Comparison of ENCODE assay signal across 1 cellular context in genomic region chr1:11099310-11100148, GRCh38.
TF ChIP-seq lines count a peak whose summit lies in the region.

Gene EXOSC10, minus strand, starts transcription at chr1:11099869. Its CDS starts 38 bp downstream, at chr1:11099831.

TF ChIP-seq in HepG2, 621 proteins besides CTCF, POLR2A, EP300 and RAD21 (continued from another document and continues in another):
- no peak for TF ChIP-seq GABPA (IDR thresholded peaks at IDR 0.05; ENCODE audit: low read depth, low read length)
- TF ChIP-seq GABPA (CRISPR knock-in tag; IDR thresholded peaks at IDR 0.05; ENCODE audit: low read depth): no peak
- 0 out of 2 replicates have a peak, but pooled peaks have one; percentile 71 for TF ChIP-seq ZNF761 (CRISPR knock-in tag; conservative IDR thresholded peaks at IDR 0.05)
- TF ChIP-seq PBX2 (CRISPR knock-in tag; IDR thresholded peaks at IDR 0.05): no peak
- no peak for TF ChIP-seq ZNF512 (CRISPR knock-in tag; IDR thresholded peaks at IDR 0.05)
- TF ChIP-seq ZSCAN5A (CRISPR knock-in tag; IDR thresholded peaks at IDR 0.05; ENCODE audit: borderline replicate concordance): no peak
- no peak; the same call in 1 of the 2 replicates for TF ChIP-seq ZKSCAN8 (CRISPR knock-in tag; IDR thresholded peaks at IDR 0.05; ENCODE audit: borderline replicate concordance)
- peak; percentile 79; the same call in 1 of the 2 replicates for TF ChIP-seq ZNF264 (CRISPR knock-in tag; IDR thresholded peaks at IDR 0.05)
- TF ChIP-seq GATA4 (IDR thresholded peaks at IDR 0.05; ENCODE audit: borderline replicate concordance, low read depth): no peak
- TF ChIP-seq PHB2 (IDR thresholded peaks at IDR 0.05; ENCODE audit: partially characterized antibody): no peak
- no peak for TF ChIP-seq GMEB2 (CRISPR knock-in tag; IDR thresholded peaks at IDR 0.05; ENCODE audit: low read depth)
- TF ChIP-seq XRCC5 (optimal IDR thresholded peaks at IDR 0.05; ENCODE audit: low read length): no peak
- TF ChIP-seq SRSF4 (IDR thresholded peaks at IDR 0.05; ENCODE audit: low read depth, low read length, poor library complexity, severe bottlenecking): no peak
- TF ChIP-seq ZNF251 (CRISPR knock-in tag; IDR thresholded peaks at IDR 0.05): no peak
- TF ChIP-seq, protein P1, sequence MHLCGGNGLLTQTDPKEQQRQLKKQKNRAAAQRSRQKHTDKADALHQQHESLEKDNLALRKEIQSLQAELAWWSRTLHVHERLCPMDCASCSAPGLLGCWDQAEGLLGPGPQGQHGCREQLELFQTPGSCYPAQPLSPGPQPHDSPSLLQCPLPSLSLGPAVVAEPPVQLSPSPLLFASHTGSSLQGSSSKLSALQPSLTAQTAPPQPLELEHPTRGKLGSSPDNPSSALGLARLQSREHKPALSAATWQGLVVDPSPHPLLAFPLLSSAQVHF (CRISPR knock-in tag; IDR thresholded peaks at IDR 0.05): no peak
- TF ChIP-seq GPN1 (CRISPR knock-in tag; IDR thresholded peaks at IDR 0.05; ENCODE audit: borderline replicate concordance): no peak
- peak; percentile 68; the same call in 1 of the 2 replicates for TF ChIP-seq ZNF678 (CRISPR knock-in tag; IDR thresholded peaks at IDR 0.05)
- no peak for TF ChIP-seq THYN1 (CRISPR knock-in tag; IDR thresholded peaks at IDR 0.05; ENCODE audit: borderline replicate concordance, low read depth)
- TF ChIP-seq, protein P2, sequence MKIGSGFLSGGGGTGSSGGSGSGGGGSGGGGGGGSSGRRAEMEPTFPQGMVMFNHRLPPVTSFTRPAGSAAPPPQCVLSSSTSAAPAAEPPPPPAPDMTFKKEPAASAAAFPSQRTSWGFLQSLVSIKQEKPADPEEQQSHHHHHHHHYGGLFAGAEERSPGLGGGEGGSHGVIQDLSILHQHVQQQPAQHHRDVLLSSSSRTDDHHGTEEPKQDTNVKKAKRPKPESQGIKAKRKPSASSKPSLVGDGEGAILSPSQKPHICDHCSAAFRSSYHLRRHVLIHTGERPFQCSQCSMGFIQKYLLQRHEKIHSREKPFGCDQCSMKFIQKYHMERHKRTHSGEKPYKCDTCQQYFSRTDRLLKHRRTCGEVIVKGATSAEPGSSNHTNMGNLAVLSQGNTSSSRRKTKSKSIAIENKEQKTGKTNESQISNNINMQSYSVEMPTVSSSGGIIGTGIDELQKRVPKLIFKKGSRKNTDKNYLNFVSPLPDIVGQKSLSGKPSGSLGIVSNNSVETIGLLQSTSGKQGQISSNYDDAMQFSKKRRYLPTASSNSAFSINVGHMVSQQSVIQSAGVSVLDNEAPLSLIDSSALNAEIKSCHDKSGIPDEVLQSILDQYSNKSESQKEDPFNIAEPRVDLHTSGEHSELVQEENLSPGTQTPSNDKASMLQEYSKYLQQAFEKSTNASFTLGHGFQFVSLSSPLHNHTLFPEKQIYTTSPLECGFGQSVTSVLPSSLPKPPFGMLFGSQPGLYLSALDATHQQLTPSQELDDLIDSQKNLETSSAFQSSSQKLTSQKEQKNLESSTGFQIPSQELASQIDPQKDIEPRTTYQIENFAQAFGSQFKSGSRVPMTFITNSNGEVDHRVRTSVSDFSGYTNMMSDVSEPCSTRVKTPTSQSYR (CRISPR knock-in tag; IDR thresholded peaks at IDR 0.05; ENCODE audit: borderline replicate concordance): no peak
- no peak for TF ChIP-seq ZFP37 (CRISPR knock-in tag; IDR thresholded peaks at IDR 0.05; ENCODE audit: borderline replicate concordance)
- no peak for TF ChIP-seq ZFP36L2 (CRISPR knock-in tag; IDR thresholded peaks at IDR 0.05)
- no peak for TF ChIP-seq STAG1 (CRISPR knock-in tag; IDR thresholded peaks at IDR 0.05)
- peak; percentile 90 for TF ChIP-seq ZFX (CRISPR knock-in tag; IDR thresholded peaks at IDR 0.05; ENCODE audit: low read depth)
- TF ChIP-seq ZFP1 (CRISPR knock-in tag; IDR thresholded peaks at IDR 0.05): no peak
- no peak for TF ChIP-seq ZNF674 (CRISPR knock-in tag; IDR thresholded peaks at IDR 0.05; ENCODE audit: low read depth)
- no peak for TF ChIP-seq ZBTB44 (CRISPR knock-in tag; IDR thresholded peaks at IDR 0.05)
- TF ChIP-seq RFX1 (IDR thresholded peaks at IDR 0.05): no peak
- no peak for TF ChIP-seq NFATC3 (CRISPR knock-in tag; IDR thresholded peaks at IDR 0.05)
- TF ChIP-seq ZNF446 (CRISPR knock-in tag; IDR thresholded peaks at IDR 0.05): no peak
- TF ChIP-seq DR1 (CRISPR knock-in tag; IDR thresholded peaks at IDR 0.05): peak; percentile 75; the same call in 1 of the 2 replicates
- TF ChIP-seq ZNF703 (CRISPR knock-in tag; IDR thresholded peaks at IDR 0.05; ENCODE audit: borderline replicate concordance): no peak
- no peak; the same call in 1 of the 2 replicates for TF ChIP-seq TFAP4 (IDR thresholded peaks at IDR 0.05; ENCODE audit: borderline replicate concordance, low read depth)
- TF ChIP-seq ATRX (CRISPR knock-in tag; IDR thresholded peaks at IDR 0.05; ENCODE audit: borderline replicate concordance): no peak
- TF ChIP-seq HNRNPK (IDR thresholded peaks at IDR 0.05; ENCODE audit: low read depth, low read length, poor library complexity, severe bottlenecking): peak; percentile 65
- 0 out of 2 replicates have a peak, but pooled peaks have one; percentile 14 for TF ChIP-seq AHDC1 (CRISPR knock-in tag; IDR thresholded peaks at IDR 0.05; ENCODE audit: borderline replicate concordance)
- TF ChIP-seq, protein P3, sequence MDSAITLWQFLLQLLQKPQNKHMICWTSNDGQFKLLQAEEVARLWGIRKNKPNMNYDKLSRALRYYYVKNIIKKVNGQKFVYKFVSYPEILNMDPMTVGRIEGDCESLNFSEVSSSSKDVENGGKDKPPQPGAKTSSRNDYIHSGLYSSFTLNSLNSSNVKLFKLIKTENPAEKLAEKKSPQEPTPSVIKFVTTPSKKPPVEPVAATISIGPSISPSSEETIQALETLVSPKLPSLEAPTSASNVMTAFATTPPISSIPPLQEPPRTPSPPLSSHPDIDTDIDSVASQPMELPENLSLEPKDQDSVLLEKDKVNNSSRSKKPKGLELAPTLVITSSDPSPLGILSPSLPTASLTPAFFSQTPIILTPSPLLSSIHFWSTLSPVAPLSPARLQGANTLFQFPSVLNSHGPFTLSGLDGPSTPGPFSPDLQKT (CRISPR knock-in tag; IDR thresholded peaks at IDR 0.05; ENCODE audit: borderline replicate concordance): no peak
- no peak for TF ChIP-seq NCOA2 (CRISPR knock-in tag; IDR thresholded peaks at IDR 0.05)
- no peak for TF ChIP-seq TMF1 (CRISPR knock-in tag; IDR thresholded peaks at IDR 0.05; ENCODE audit: low read depth)
- TF ChIP-seq GATAD1 (CRISPR knock-in tag; IDR thresholded peaks at IDR 0.05): peak; percentile 93
- TF ChIP-seq ZNF576 (CRISPR knock-in tag; IDR thresholded peaks at IDR 0.05): no peak
- peak; percentile 94 for TF ChIP-seq KDM5A (IDR thresholded peaks at IDR 0.05; ENCODE audit: borderline replicate concordance, low read length)
- TF ChIP-seq HDAC2 (CRISPR knock-in tag; IDR thresholded peaks at IDR 0.05): peak; percentile 39; the same call in 1 of the 2 replicates
- TF ChIP-seq ZNF547 (CRISPR knock-in tag; IDR thresholded peaks at IDR 0.05): peak; percentile 44; the same call in 1 of the 2 replicates
